ENCODE assay signal across 28 cellular contexts in genomic region chr10:26777686-26778085, GRCh38.
DNase-seq lines count a peak whose midpoint lies in the region; ATAC-seq, FAIRE-seq and TF ChIP-seq lines count a peak whose summit lies in the region.
"Had no signal": no experiment of that assay in that cellular context is flagged by ENCODE, and none has a peak within 500 bp of the region (broad histone marks: within the 10 kb centered on the region; RNA-seq: fewer than 3 reads in every experiment).

No MANE protein-coding gene starts in this region.

- POLR2A ChIA-PET in CD4-positive, alpha-beta T cell (lab: Charles Lee) = no interaction called here
- POLR2A ChIA-PET in naive thymus-derived CD8-positive, alpha-beta T cell (lab: Charles Lee) = no interaction called here

- no peak for TF ChIP-seq CTCF in CD4-positive, alpha-beta T cell (IDR thresholded peaks at IDR 0.05)
- TF ChIP-seq CTCF in upper lobe of left lung (IDR thresholded peaks at IDR 0.05) = no peak

- no peaks in the 10 kb centered on the region for H3K36me3 ChIP-seq in upper lobe of left lung
- H3K36me3 ChIP-seq: esophagus squamous epithelium, upper lobe of right lung had no signal

- TF ChIP-seq POLR2A in H54 (IDR thresholded peaks at IDR 0.05; ENCODE audit: low read depth, low read length) = no peak
- TF ChIP-seq POLR2A in upper lobe of left lung (IDR thresholded peaks at IDR 0.05) = no peak

- no peaks in the 10 kb centered on the region for H3K27me3 ChIP-seq in CD4-positive, alpha-beta T cell (ENCODE audit: control insufficient read depth, insufficient read depth, low read length)
- H3K27me3 ChIP-seq in upper lobe of left lung = no peaks in the 10 kb centered on the region
- H3K27me3 ChIP-seq: BLaER1, esophagus squamous epithelium, upper lobe of right lung had no signal

- peaks cover 16 to 36% (median 18%) of the 10 kb centered on the region in 4 donors for H3K4me1 ChIP-seq in upper lobe of left lung

- no peaks in the 10 kb centered on the region for H3K27me3 Mint-ChIP-seq in CD4-positive, alpha-beta T cell
- no peaks in the 10 kb centered on the region for H3K27me3 Mint-ChIP-seq in activated T-helper 17 cell treated with anti-CD3 and anti-CD28 coated beads, Interleukin-2, amount 50 U/mL, for 72 hours
- H3K27me3 Mint-ChIP-seq in naive thymus-derived CD8-positive, alpha-beta T cell = no peaks in the 10 kb centered on the region
- no peaks in the 10 kb centered on the region for H3K27me3 Mint-ChIP-seq in T-helper 2 cell treated with Interferon-gamma antibody and Interleukin-4, amounts not matched to agents 5 μg/mL and 100 μg/mL, for 36 hours (ENCODE audit: low read depth)
- H3K27me3 Mint-ChIP-seq: activated CD4-positive, alpha-beta memory T cell treated with anti-CD3 and anti-CD28 coated beads, Interleukin-2, amount 10 ng/mL, durations not matched to agents 7 days and 5 days; stimulated activated naive B cell treated with anti-CD40 and anti-IgM and Interleukin-4, amounts not matched to agents 10 μg/mL and 1 μg/mL and 100 μg/mL, for 72 hours had no signal

- no peak overlapping the region for H3K4me3 Mint-ChIP-seq in CD4-positive, alpha-beta T cell
- no peak overlapping the region for H3K4me3 Mint-ChIP-seq in activated T-helper 17 cell treated with anti-CD3 and anti-CD28 coated beads, Interleukin-2, amount 50 U/mL, for 72 hours
- H3K4me3 Mint-ChIP-seq in naive thymus-derived CD8-positive, alpha-beta T cell = peak overlapping the region in 1 of 10 donors; percentile 12
- H3K4me3 Mint-ChIP-seq in T-helper 2 cell treated with Interferon-gamma antibody and Interleukin-4, amounts not matched to agents 5 μg/mL and 100 μg/mL, for 36 hours = no peak overlapping the region
- H3K4me3 Mint-ChIP-seq: activated CD4-positive, alpha-beta memory T cell treated with anti-CD3 and anti-CD28 coated beads, Interleukin-2, amount 10 ng/mL, durations not matched to agents 7 days and 5 days; endodermal cell; stimulated activated naive B cell treated with anti-CD40 and anti-IgM and Interleukin-4, amounts not matched to agents 10 μg/mL and 1 μg/mL and 100 μg/mL, for 72 hours had no signal

- no peak for DNase-seq in CD4-positive, alpha-beta T cell
- DNase-seq in H54 (ENCODE audit: insufficient read length, low spot score) (no peak), D341Med (ENCODE audit: low spot score) (no peak), epidermal melanocyte (ENCODE audit: insufficient read length, low spot score) (no peak), upper lobe of left lung (no peak)
- DNase-seq in naive thymus-derived CD8-positive, alpha-beta T cell = no peak
- DNase-seq in T-helper 2 cell treated with Interferon-gamma antibody and Interleukin-4, amounts not matched to agents 5 μg/mL and 100 μg/mL, for 36 hours (ENCODE audit: low spot score) = no peak
- DNase-seq: activated CD4-positive, alpha-beta memory T cell treated with anti-CD3 and anti-CD28 coated beads, Interleukin-2, amount 10 ng/mL, durations not matched to agents 7 days and 5 days; activated gamma-delta T cell; Calu3; central memory CD4-positive, alpha-beta T cell; DND-41; endodermal cell; esophagus squamous epithelium; foreskin melanocyte; GOT3; kidney glomerular epithelial cell; NCI-H1092; NCI-H1694; NCI-H446; NCI-H748 treated with DMSO at 0.1 percent for 48 hours; SHP77; stimulated activated naive B cell treated with anti-CD40 and anti-IgM and Interleukin-4, amounts not matched to agents 10 μg/mL and 1 μg/mL and 100 μg/mL, for 72 hours; T1000; upper lobe of right lung had no signal

- H3K36me3 Mint-ChIP-seq in CD4-positive, alpha-beta T cell (ENCODE audit: low read depth) = peaks cover 29% of the 10 kb centered on the region
- H3K36me3 Mint-ChIP-seq in activated T-helper 17 cell treated with anti-CD3 and anti-CD28 coated beads, Interleukin-2, amount 50 U/mL, for 72 hours (ENCODE audit: low read depth) = peaks cover 36% of the 10 kb centered on the region
- H3K36me3 Mint-ChIP-seq in naive thymus-derived CD8-positive, alpha-beta T cell = peaks cover 0 to 20% (median 8%) of the 10 kb centered on the region in 3 donors
- peaks cover 3% of the 10 kb centered on the region for H3K36me3 Mint-ChIP-seq in T-helper 2 cell treated with Interferon-gamma antibody and Interleukin-4, amounts not matched to agents 5 μg/mL and 100 μg/mL, for 36 hours (ENCODE audit: low read depth)

- WGBS in upper lobe of left lung, 2 donors = 95 to 100% methylated on average over 1 to 2 of the region's 2 CpGs

- CTCF ChIA-PET in CD4-positive, alpha-beta T cell (lab: Charles Lee) = interaction anchor here (0.5 kb wide), 1 partner anchor 97 kb away, joined by 3 read pairs; no protein-coding TSS in a partner anchor

- H3K27ac Mint-ChIP-seq in CD4-positive, alpha-beta T cell = peak overlapping the region; percentile 16
- H3K27ac Mint-ChIP-seq in activated T-helper 17 cell treated with anti-CD3 and anti-CD28 coated beads, Interleukin-2, amount 50 U/mL, for 72 hours = peak overlapping the region; percentile 25
- peak overlapping the region in 7 of 10 donors; percentile 41 to 74 (median 62) for H3K27ac Mint-ChIP-seq in naive thymus-derived CD8-positive, alpha-beta T cell
- H3K27ac Mint-ChIP-seq in T-helper 2 cell treated with Interferon-gamma antibody and Interleukin-4, amounts not matched to agents 5 μg/mL and 100 μg/mL, for 36 hours = no peak overlapping the region
- H3K27ac Mint-ChIP-seq: activated CD4-positive, alpha-beta memory T cell treated with anti-CD3 and anti-CD28 coated beads, Interleukin-2, amount 10 ng/mL, durations not matched to agents 7 days and 5 days; endodermal cell; stimulated activated naive B cell treated with anti-CD40 and anti-IgM and Interleukin-4, amounts not matched to agents 10 μg/mL and 1 μg/mL and 100 μg/mL, for 72 hours had no signal

- H3K9me3 ChIP-seq in CD4-positive, alpha-beta T cell (ENCODE audit: control insufficient read depth, low read length) = no peaks in the 10 kb centered on the region
- H3K9me3 ChIP-seq in upper lobe of left lung = no peaks in the 10 kb centered on the region
- H3K9me3 ChIP-seq: esophagus squamous epithelium, upper lobe of right lung had no signal

- no peak overlapping the region for H3K4me3 ChIP-seq in upper lobe of left lung
- H3K4me3 ChIP-seq: BLaER1, esophagus squamous epithelium, K562, upper lobe of right lung had no signal

- TF ChIP-seq EP300 in upper lobe of left lung (IDR thresholded peaks at IDR 0.05) = no peak

- H3K27ac ChIP-seq in CD4-positive, alpha-beta T cell (ENCODE audit: low read depth, low read length) = no peak overlapping the region
- H3K27ac ChIP-seq in upper lobe of left lung = no peak overlapping the region
- H3K27ac ChIP-seq: BLaER1, esophagus squamous epithelium, upper lobe of right lung had no signal

- intact Hi-C loops in CD4-positive, alpha-beta T cell (cut with DNase I, micrococcal nuclease) = no loop called here

- H3K9me3 Mint-ChIP-seq in CD4-positive, alpha-beta T cell = no peaks in the 10 kb centered on the region
- H3K9me3 Mint-ChIP-seq in activated T-helper 17 cell treated with anti-CD3 and anti-CD28 coated beads, Interleukin-2, amount 50 U/mL, for 72 hours = no peaks in the 10 kb centered on the region
- no peaks in the 10 kb centered on the region for H3K9me3 Mint-ChIP-seq in naive thymus-derived CD8-positive, alpha-beta T cell
- no peaks in the 10 kb centered on the region for H3K9me3 Mint-ChIP-seq in T-helper 2 cell treated with Interferon-gamma antibody and Interleukin-4, amounts not matched to agents 5 μg/mL and 100 μg/mL, for 36 hours
- H3K9me3 Mint-ChIP-seq: activated CD4-positive, alpha-beta memory T cell treated with anti-CD3 and anti-CD28 coated beads, Interleukin-2, amount 10 ng/mL, durations not matched to agents 7 days and 5 days; endodermal cell; stimulated activated naive B cell treated with anti-CD40 and anti-IgM and Interleukin-4, amounts not matched to agents 10 μg/mL and 1 μg/mL and 100 μg/mL, for 72 hours had no signal

- ATAC-seq in CD4-positive, alpha-beta T cell (ENCODE audit: poor library complexity) = no peak
- no peak for ATAC-seq in activated T-helper 17 cell treated with anti-CD3 and anti-CD28 coated beads, Interleukin-2, amount 50 U/mL, for 72 hours (replicated peaks)
- ATAC-seq in naive thymus-derived CD8-positive, alpha-beta T cell = no peak
- no peak for ATAC-seq in upper lobe of left lung (ENCODE audit: low FRiP score in 2 of 2)
- ATAC-seq: K562; stimulated activated naive B cell treated with anti-CD40 and anti-IgM and Interleukin-4, amounts not matched to agents 10 μg/mL and 1 μg/mL and 100 μg/mL, for 72 hours; upper lobe of right lung had no signal

- peaks cover 88% of the 10 kb centered on the region for H3K4me1 Mint-ChIP-seq in CD4-positive, alpha-beta T cell (ENCODE audit: low read depth)
- peaks cover 60% of the 10 kb centered on the region for H3K4me1 Mint-ChIP-seq in activated T-helper 17 cell treated with anti-CD3 and anti-CD28 coated beads, Interleukin-2, amount 50 U/mL, for 72 hours
- H3K4me1 Mint-ChIP-seq in naive thymus-derived CD8-positive, alpha-beta T cell = peaks cover 33 to 87% (median 84%) of the 10 kb centered on the region in 4 donors
- H3K4me1 Mint-ChIP-seq in T-helper 2 cell treated with Interferon-gamma antibody and Interleukin-4, amounts not matched to agents 5 μg/mL and 100 μg/mL, for 36 hours (ENCODE audit: low read depth) = peaks cover 34% of the 10 kb centered on the region

- FAIRE-seq in H54 (lab: Jason Lieb, UNC) = peak; percentile 33
- FAIRE-seq: K562 had no signal
